In the genomic region with DNA sequence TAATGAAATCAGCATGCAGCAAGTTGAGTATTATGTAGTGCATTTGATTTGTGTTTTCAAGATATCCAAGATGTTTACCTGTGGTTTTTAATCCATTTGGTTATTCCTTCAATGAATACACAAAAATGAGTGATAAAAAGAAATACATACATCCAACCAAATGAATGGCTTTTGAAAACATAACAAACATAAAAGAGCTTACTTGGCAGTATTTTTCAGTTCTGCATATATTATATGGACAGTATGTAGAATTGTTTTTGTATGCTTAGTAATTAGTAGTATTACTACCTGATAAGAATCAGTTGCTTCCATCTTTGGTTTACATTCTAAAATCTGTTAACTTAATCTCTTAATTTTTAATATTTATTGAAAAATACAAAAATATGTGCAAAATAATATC, we compare ENCODE assay signal across 1 cellular context.
TF ChIP-seq lines count a peak whose summit lies in the region.

No MANE protein-coding gene starts in this region.

TF ChIP-seq in A549, 52 proteins besides CTCF, POLR2A, EP300 and RAD21:
- TF ChIP-seq, protein P1, sequence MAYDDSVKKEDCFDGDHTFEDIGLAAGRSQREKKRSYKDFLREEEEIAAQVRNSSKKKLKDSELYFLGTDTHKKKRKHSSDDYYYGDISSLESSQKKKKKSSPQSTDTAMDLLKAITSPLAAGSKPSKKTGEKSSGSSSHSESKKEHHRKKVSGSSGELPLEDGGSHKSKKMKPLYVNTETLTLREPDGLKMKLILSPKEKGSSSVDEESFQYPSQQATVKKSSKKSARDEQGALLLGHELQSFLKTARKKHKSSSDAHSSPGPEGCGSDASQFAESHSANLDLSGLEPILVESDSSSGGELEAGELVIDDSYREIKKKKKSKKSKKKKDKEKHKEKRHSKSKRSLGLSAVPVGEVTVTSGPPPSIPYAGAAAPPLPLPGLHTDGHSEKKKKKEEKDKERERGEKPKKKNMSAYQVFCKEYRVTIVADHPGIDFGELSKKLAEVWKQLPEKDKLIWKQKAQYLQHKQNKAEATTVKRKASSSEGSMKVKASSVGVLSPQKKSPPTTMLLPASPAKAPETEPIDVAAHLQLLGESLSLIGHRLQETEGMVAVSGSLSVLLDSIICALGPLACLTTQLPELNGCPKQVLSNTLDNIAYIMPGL (CRISPR knock-in tag; IDR thresholded peaks at IDR 0.05; ENCODE audit: borderline replicate concordance): no peak
- peak; percentile 65 for TF ChIP-seq MAFK (IDR thresholded peaks at IDR 0.05; ENCODE audit: partially characterized antibody)
TF ChIP-seq in A549: peak in this region for 1.
